Comparison of ENCODE assay signal across 9 cellular contexts in the genomic region with DNA sequence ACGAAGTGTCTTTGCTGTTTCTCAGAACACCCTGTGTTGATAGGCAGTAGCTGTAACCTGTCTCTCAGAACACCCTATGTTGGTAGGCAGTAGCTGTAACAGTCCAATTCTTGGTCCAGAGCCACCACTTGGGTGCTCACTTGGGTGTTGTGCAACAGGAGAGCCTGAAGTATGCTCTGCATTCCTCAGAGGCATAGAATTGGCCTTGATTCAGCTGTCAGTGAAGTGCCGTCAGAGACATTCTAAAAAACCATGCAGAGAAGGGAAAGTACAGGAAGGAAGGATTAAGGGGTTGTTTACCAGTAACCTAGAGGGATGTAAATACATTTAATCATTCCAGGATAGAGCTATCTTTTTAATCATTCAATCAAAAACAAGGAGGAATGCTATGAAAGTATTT.
A peak's percentile ranks its signal among the peaks of the same experiment; 100 is the strongest.
DNase-seq lines count a peak whose midpoint lies in the region; TF ChIP-seq lines count a peak whose summit lies in the region.
"Had no signal": no experiment of that assay in that cellular context is flagged by ENCODE, and none has a peak within 500 bp of the region (broad histone marks: within the 10 kb centered on the region; RNA-seq: fewer than 3 reads in every experiment).

No MANE protein-coding gene starts in this region.

- no peak overlapping the region for H3K14ac ChIP-seq in trophoblast cell (ENCODE audit: low read length)

- no peak overlapping the region for H3K4ac ChIP-seq in trophoblast cell (ENCODE audit: low read depth, low read length)

- H3K4me1 Mint-ChIP-seq in activated naive CD8-positive, alpha-beta T cell treated with anti-CD3 and anti-CD28 coated beads for 36 hours = peaks cover 5% of the 10 kb centered on the region
- H3K4me1 Mint-ChIP-seq in activated T-cell treated with anti-CD3 and anti-CD28 coated beads, Interleukin-2, amount 50 U/mL, for 24 hours (ENCODE audit: low read depth) = peaks cover 5% of the 10 kb centered on the region

- H4K8ac ChIP-seq in trophoblast cell (ENCODE audit: low read depth, low read length) = no peak overlapping the region

- TF ChIP-seq CTCF in RWPE1 (conservative IDR thresholded peaks at IDR 0.05; ENCODE audit: low read depth) = no peak
- TF ChIP-seq CTCF in fibroblast of lung (conservative IDR thresholded peaks at IDR 0.05 in 1 of 2, IDR thresholded peaks at IDR 0.05 in 1 of 2; ENCODE audit: low read depth in 1 of 2, low read length in 2 of 2) = no peak

- WGBS in trophoblast cell (ENCODE audit: extremely low coverage, insufficient coverage, insufficient read length) = no CpG with 5 or more reads among the region's 2 CpGs

- no peak overlapping the region for H2AFZ ChIP-seq in fibroblast of lung (ENCODE audit: low read length)
- no peak overlapping the region for H2AFZ ChIP-seq in trophoblast cell (ENCODE audit: insufficient read depth, low read length, poor library complexity)

- H3K9me3 ChIP-seq in fibroblast of lung (ENCODE audit: control insufficient read depth, insufficient read depth, low read depth, low read length) (no peaks in the 10 kb centered on the region), trophoblast cell (ENCODE audit: insufficient read depth, low read depth, low read length) (peaks cover 2% of the 10 kb centered on the region)

- H3K27ac ChIP-seq in RWPE1 (no peak overlapping the region), fibroblast of lung (ENCODE audit: insufficient read depth, low read length) (no peak overlapping the region), trophoblast cell (ENCODE audit: low read depth, low read length) (no peak overlapping the region)

- peaks cover 3% of the 10 kb centered on the region for H3K27me3 Mint-ChIP-seq in activated naive CD8-positive, alpha-beta T cell treated with anti-CD3 and anti-CD28 coated beads for 36 hours
- peaks cover 11% of the 10 kb centered on the region for H3K27me3 Mint-ChIP-seq in activated T-cell treated with anti-CD3 and anti-CD28 coated beads, Interleukin-2, amount 50 U/mL, for 24 hours

- no peak overlapping the region for H2BK120ac ChIP-seq in trophoblast cell (ENCODE audit: insufficient read depth, low read length, poor library complexity)

- H3K36me3 ChIP-seq in fibroblast of lung (ENCODE audit: control insufficient read depth, insufficient read depth, low read length) = no peaks in the 10 kb centered on the region
- H3K36me3 ChIP-seq in trophoblast cell (ENCODE audit: control insufficient read depth in 1 of 2, insufficient read depth in 2 of 2, low read length in 2 of 2) = no peaks in the 10 kb centered on the region

- H2BK5ac ChIP-seq in trophoblast cell (ENCODE audit: low read depth, low read length, poor library complexity) = no peak overlapping the region

- H2AK5ac ChIP-seq in trophoblast cell (ENCODE audit: low read length) = no peak overlapping the region

- H3K4me2 ChIP-seq in fibroblast of lung (ENCODE audit: extremely low read depth, insufficient read depth, low read length) (peak overlapping the region; percentile 37), trophoblast cell (ENCODE audit: low read length) (no peak overlapping the region)

- H3K9ac ChIP-seq in fibroblast of lung (ENCODE audit: insufficient read depth, low read length) = no peak overlapping the region
- peak overlapping the region; percentile 1 for H3K9ac ChIP-seq in trophoblast cell (ENCODE audit: low read length)

- peaks cover 6% of the 10 kb centered on the region for H3K4me1 ChIP-seq in fibroblast of lung (ENCODE audit: control insufficient read depth, extremely low read depth, insufficient read depth, low read length)
- peaks cover 0 to 5% of the 10 kb centered on the region in 2 experiments for H3K4me1 ChIP-seq in trophoblast cell (ENCODE audit: control insufficient read depth in 1 of 2, insufficient read depth in 2 of 2, low read length in 2 of 2)

- H3K27me3 ChIP-seq in fibroblast of lung (ENCODE audit: control insufficient read depth, insufficient read depth, low read length) (no peaks in the 10 kb centered on the region), trophoblast cell (ENCODE audit: insufficient read depth, low read length) (no peaks in the 10 kb centered on the region)

- H3K79me2 ChIP-seq in fibroblast of lung (ENCODE audit: control insufficient read depth, insufficient read depth, low read length) = no peaks in the 10 kb centered on the region
- H3K79me2 ChIP-seq in trophoblast cell (ENCODE audit: control insufficient read depth, insufficient read depth, low read length, poor library complexity) = no peaks in the 10 kb centered on the region

- H3K4me3 Mint-ChIP-seq in activated naive CD8-positive, alpha-beta T cell treated with anti-CD3 and anti-CD28 coated beads for 36 hours = no peak overlapping the region
- no peak overlapping the region for H3K4me3 Mint-ChIP-seq in activated T-cell treated with anti-CD3 and anti-CD28 coated beads, Interleukin-2, amount 50 U/mL, for 24 hours

- no peak overlapping the region for H3K27ac Mint-ChIP-seq in activated naive CD8-positive, alpha-beta T cell treated with anti-CD3 and anti-CD28 coated beads for 36 hours
- H3K27ac Mint-ChIP-seq in activated T-cell treated with anti-CD3 and anti-CD28 coated beads, Interleukin-2, amount 50 U/mL, for 24 hours = no peak overlapping the region

- DNase-seq in EL (peak; percentile 89), RWPE1 (ENCODE audit: low spot score) (peak; percentile 86), fibroblast of lung (ENCODE audit: low read depth in 2 of 2) (peak; percentile 89), trophoblast cell (peak; percentile 17 to 64), NCI-H510A (lab: John Stamatoyannopoulos, UW) (no peak)
- no peak for DNase-seq in activated CD4-positive, alpha-beta T cell treated with anti-CD3 and anti-CD28 coated beads for 1 hour
- no peak for DNase-seq in activated naive CD8-positive, alpha-beta T cell treated with anti-CD3 and anti-CD28 coated beads for 36 hours
- no peak for DNase-seq in activated T-cell treated with anti-CD3 and anti-CD28 coated beads, Interleukin-2, amount 50 U/mL, for 24 hours
- DNase-seq: effector CD8-positive, alpha-beta T cell had no signal

- CTCF ChIA-PET in RWPE1 (lab: Yijun Ruan, JAX) = interaction anchor here (0.6 to 0.8 kb wide), 4 partner anchors 15 to 302 kb away, joined by 3 to 7 read pairs (median 4); no protein-coding TSS in a partner anchor

- H3K23ac ChIP-seq in trophoblast cell (ENCODE audit: low read length) = no peak overlapping the region

- POLR2A ChIA-PET in RWPE1 (lab: Yijun Ruan, JAX; ENCODE audit: low non-redundant PET) = interaction anchor here (0.6 kb wide), 1 partner anchor 25 kb away, joined by 4 read pairs; no protein-coding TSS in a partner anchor

- H3K79me1 ChIP-seq in trophoblast cell (ENCODE audit: low read length) = no peaks in the 10 kb centered on the region

- no peak overlapping the region for H3K4me3 ChIP-seq in fibroblast of lung (replicated peaks in 1 of 4; ENCODE audit: control extremely low read depth in 1 of 4, insufficient read depth in 1 of 4, low read depth in 3 of 4, low read length in 4 of 4)
- H3K4me3 ChIP-seq in trophoblast cell (ENCODE audit: low read depth, low read length) = no peak overlapping the region

- H3K18ac ChIP-seq in trophoblast cell (ENCODE audit: low read length) = no peak overlapping the region

- peaks cover 1% of the 10 kb centered on the region for H3K36me3 Mint-ChIP-seq in activated naive CD8-positive, alpha-beta T cell treated with anti-CD3 and anti-CD28 coated beads for 36 hours
- no peaks in the 10 kb centered on the region for H3K36me3 Mint-ChIP-seq in activated T-cell treated with anti-CD3 and anti-CD28 coated beads, Interleukin-2, amount 50 U/mL, for 24 hours (ENCODE audit: low read depth)

- H4K12ac ChIP-seq in trophoblast cell (ENCODE audit: low read depth, low read length) = no peak overlapping the region

- H2BK12ac ChIP-seq in trophoblast cell (ENCODE audit: low read length) = no peak overlapping the region

- no peaks in the 10 kb centered on the region for H4K20me1 ChIP-seq in fibroblast of lung (ENCODE audit: control insufficient read depth, extremely low read depth, insufficient read depth, low read length)

- peaks cover 2% of the 10 kb centered on the region for H3K9me3 Mint-ChIP-seq in activated naive CD8-positive, alpha-beta T cell treated with anti-CD3 and anti-CD28 coated beads for 36 hours
- no peaks in the 10 kb centered on the region for H3K9me3 Mint-ChIP-seq in activated T-cell treated with anti-CD3 and anti-CD28 coated beads, Interleukin-2, amount 50 U/mL, for 24 hours

- no peak overlapping the region for H4K91ac ChIP-seq in trophoblast cell (ENCODE audit: low read depth, low read length)

Comparison
In these comparisons a context has a peak if more than half of its experiments do, and no peak if none do; other contexts are left out.
1. DNase-seq: peak in EL (single experiment), RWPE1 (single experiment), fibroblast of lung (2 of 2) and trophoblast cell (2 of 2); none in activated CD4-positive, alpha-beta T cell treated with anti-CD3 and anti-CD28 coated beads for 1 hour (single experiment), NCI-H510A (single experiment), activated naive CD8-positive, alpha-beta T cell treated with anti-CD3 and anti-CD28 coated beads for 36 hours (single experiment) and activated T-cell treated with anti-CD3 and anti-CD28 coated beads, Interleukin-2, amount 50 U/mL, for 24 hours (single experiment).